ENCODE assay signal across 9 cellular contexts in genomic region chr10:72310241-72310633, GRCh38. TPM values are rescaled to one million over a fixed set of nuclear protein-coding genes. Genes with fewer than 3 reads are reported as not detected.
DNase-seq lines count a peak whose midpoint lies in the region; ATAC-seq and TF ChIP-seq lines count a peak whose summit lies in the region.
"Had no signal": no experiment of that assay in that cellular context is flagged by ENCODE, and none has a peak within 500 bp of the region (broad histone marks: within the 10 kb centered on the region; RNA-seq: fewer than 3 reads in every experiment).

No MANE protein-coding gene starts in this region.

- H3K4me3 ChIP-seq in RWPE2 (ENCODE audit: severe bottlenecking) = no peak overlapping the region
- no peak overlapping the region for H3K4me3 ChIP-seq in fibroblast of mammary gland (ENCODE audit: control insufficient read depth, low read depth, low read length)
- peak overlapping the region; percentile 2 to 18 (median 8) for H3K4me3 ChIP-seq in gastrocnemius medialis

- in situ Hi-C loops in gastrocnemius medialis (cut with MboI; ENCODE audit: low sequenced_read_pairs in 4 of 4) = loop anchor here in 2 of 4 donors (5.0 to 10.0 kb wide), 2 partner anchors 33 to 75 kb away; no protein-coding TSS in a partner anchor

- ATAC-seq in RWPE2 (ENCODE audit: low read depth) (peak; percentile 73), gastrocnemius medialis (peak; percentile 10 to 12), GM18909 (IDR thresholded peaks at IDR 0.05; ENCODE audit: poor library complexity, unreplicated experiment) (no peak), HG03280 (IDR thresholded peaks at IDR 0.05; ENCODE audit: unreplicated experiment) (no peak), GM21737 (IDR thresholded peaks at IDR 0.05; ENCODE audit: unreplicated experiment) (no peak)

- intact Hi-C loops in gastrocnemius medialis (cut with DNase I; ENCODE audit: low total_unique reads) = loop anchor here (10.0 kb wide), 1 partner anchor 445 kb away; no protein-coding TSS in a partner anchor

- H3K4me1 ChIP-seq in RWPE2 (ENCODE audit: insufficient read depth, poor library complexity, severe bottlenecking) = peaks cover 33% of the 10 kb centered on the region
- peaks cover 58 to 66% of the 10 kb centered on the region in 2 donors for H3K4me1 ChIP-seq in gastrocnemius medialis

- H3K9me3 ChIP-seq in RWPE2 (ENCODE audit: severe bottlenecking) (no peaks in the 10 kb centered on the region), gastrocnemius medialis (no peaks in the 10 kb centered on the region)

- H3K36me3 ChIP-seq in RWPE2 (ENCODE audit: low read depth) (no peaks in the 10 kb centered on the region), gastrocnemius medialis (no peaks in the 10 kb centered on the region)

- DNase-seq in DMS53 (lab: John Stamatoyannopoulos, UW) (peak; percentile 31), DMS53 treated with DMSO at 0.1 percent for 48 hours (lab: John Stamatoyannopoulos, UW; ENCODE audit: unreplicated experiment) (no peak), RWPE2 (ENCODE audit: low spot score) (no peak), fibroblast of mammary gland (ENCODE audit: low read depth) (peak; percentile 36), gastrocnemius medialis (peak; percentile 66 to 74)
- DNase-seq: 8988T had no signal

- H3K27ac ChIP-seq in RWPE2 (ENCODE audit: poor library complexity, severe bottlenecking) (peak overlapping the region; percentile 69), gastrocnemius medialis (peak overlapping the region; percentile 93 to 97 (median 96))

- no peak for TF ChIP-seq CTCF in RWPE2 (IDR thresholded peaks at IDR 0.05; ENCODE audit: poor library complexity, severe bottlenecking)
- no peak for TF ChIP-seq CTCF in fibroblast of mammary gland (conservative IDR thresholded peaks at IDR 0.05; ENCODE audit: control insufficient read depth, insufficient read depth, low read depth, low read length)
- TF ChIP-seq CTCF in gastrocnemius medialis (IDR thresholded peaks at IDR 0.05 in 4 of 5, conservative IDR thresholded peaks at IDR 0.05 in 1 of 5) = no peak

- TF ChIP-seq POLR2A in gastrocnemius medialis (IDR thresholded peaks at IDR 0.05) = peak in 1 of 2 donors; percentile 24

- no peaks in the 10 kb centered on the region for H3K27me3 ChIP-seq in RWPE2 (ENCODE audit: insufficient read depth, poor library complexity, severe bottlenecking)
- no peaks in the 10 kb centered on the region for H3K27me3 ChIP-seq in gastrocnemius medialis

RNA-seq across cellular contexts. Expression of gene DDIT4, which starts 36.5 kb away (rescaled TPM):
- 100 to 1,000 TPM; 296 to 667 (median 319) TPM for total RNA-seq in gastrocnemius medialis

RNA-seq across cellular contexts. Expression of gene DNAJB12, which starts 44.5 kb away (rescaled TPM):
- 10 to 100 TPM; 35.8 to 49.7 (median 39.0) TPM for total RNA-seq in gastrocnemius medialis

Comparison
In these comparisons a context has a peak if more than half of its experiments do, and no peak if none do; other contexts are left out.
1. DNase-seq: peak in DMS53 (single experiment), fibroblast of mammary gland (single experiment) and gastrocnemius medialis (2 of 2); none in DMS53 treated with DMSO at 0.1 percent for 48 hours (single experiment) and RWPE2 (single experiment).
2. ATAC-seq: peak in RWPE2 (single experiment) and gastrocnemius medialis (2 of 2); none in GM18909 (single experiment), HG03280 (single experiment) and GM21737 (single experiment).
3. H3K4me3 ChIP-seq: peak in gastrocnemius medialis (4 of 4); none in RWPE2 (single experiment) and fibroblast of mammary gland (single experiment).